8 cellular contexts compared by ENCODE assay signal in the genomic region with DNA sequence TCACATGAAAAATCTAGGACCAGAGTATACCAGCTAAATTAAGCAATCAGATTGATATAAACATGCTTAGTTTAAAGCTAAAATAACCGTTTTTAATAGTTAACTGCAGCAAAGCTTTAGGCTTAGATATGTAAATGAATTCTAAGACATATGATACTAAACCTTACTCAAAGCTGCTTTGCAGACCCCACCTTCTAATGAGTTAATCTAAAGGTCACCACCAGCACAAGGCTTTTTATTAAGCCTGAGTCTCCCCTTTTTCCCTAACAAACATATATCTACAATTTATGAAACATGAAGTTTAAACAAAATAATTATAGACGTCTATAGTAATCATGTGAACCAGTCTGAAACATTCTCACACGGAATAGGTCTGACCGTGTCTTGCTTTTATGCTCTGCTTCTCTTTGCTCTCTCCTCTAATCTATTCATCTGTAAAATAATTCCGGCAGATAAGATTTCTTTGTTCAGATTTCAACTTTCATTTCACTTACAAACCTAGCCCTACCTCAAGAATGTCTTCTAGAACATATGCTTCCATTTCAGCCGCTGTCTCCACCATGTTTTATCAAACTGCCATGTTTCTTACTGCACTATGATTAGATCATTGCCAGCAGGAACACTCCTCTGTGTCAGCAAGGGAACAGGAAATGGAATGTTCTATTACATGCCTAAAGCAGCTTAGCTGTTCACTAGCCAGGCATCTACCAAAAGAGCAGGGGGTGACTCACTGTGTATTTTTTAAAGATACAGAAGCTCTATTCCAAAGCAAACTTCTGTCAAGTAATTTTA. TPM values are rescaled to one million over a fixed set of nuclear protein-coding genes. Genes with fewer than 3 reads are reported as not detected.
DNase-seq lines count a peak whose midpoint lies in the region; ATAC-seq and TF ChIP-seq lines count a peak whose summit lies in the region.

No MANE protein-coding gene starts in this region.

- intact Hi-C loops in activated CD4-positive, alpha-beta memory T cell treated with anti-CD3 and anti-CD28 coated beads for 36 hours (cut with micrococcal nuclease) = loop anchor here (1.0 to 5.0 kb wide), 3 partner anchors 35 to 154 kb away; no protein-coding TSS in a partner anchor

- no peaks in the 10 kb centered on the region for H3K9me3 Mint-ChIP-seq in activated CD4-positive, alpha-beta memory T cell treated with anti-CD3 and anti-CD28 coated beads for 36 hours

- ATAC-seq in GM19397 (IDR thresholded peaks at IDR 0.05; ENCODE audit: unreplicated experiment) (peak; percentile 98), HG03520 (IDR thresholded peaks at IDR 0.05; ENCODE audit: unreplicated experiment) (peak; percentile 98)

- peaks cover 6% of the 10 kb centered on the region for H3K36me3 Mint-ChIP-seq in activated CD4-positive, alpha-beta memory T cell treated with anti-CD3 and anti-CD28 coated beads for 36 hours

- peak overlapping the region; percentile 56 for H3K27ac ChIP-seq in substantia nigra (ENCODE audit: low read depth, low read length, poor library complexity, severe bottlenecking)

- H3K4me3 ChIP-seq in epithelial cell of proximal tubule (ENCODE audit: low read depth, low read length) = peak overlapping the region; percentile 64

- POLR2A ChIA-PET in activated CD4-positive, alpha-beta memory T cell treated with anti-CD3 and anti-CD28 coated beads for 36 hours (lab: Charles Lee) = interaction anchor here (0.7 to 1.6 kb wide), 5 partner anchors 10 to 155 kb away, joined by 3 to 7 read pairs (median 5); partner anchors contain the start of gene ANKRD17

- TF ChIP-seq CTCF in epithelial cell of proximal tubule (conservative IDR thresholded peaks at IDR 0.05; ENCODE audit: low read depth, low read length) = no peak

- no peaks in the 10 kb centered on the region for H3K27me3 Mint-ChIP-seq in activated CD4-positive, alpha-beta memory T cell treated with anti-CD3 and anti-CD28 coated beads for 36 hours

- CTCF ChIA-PET in activated CD4-positive, alpha-beta memory T cell treated with anti-CD3 and anti-CD28 coated beads for 36 hours (lab: Charles Lee) = interaction anchor here (0.5 to 2.8 kb wide), 4 partner anchors 28 to 168 kb away, joined by 3 to 15 read pairs (median 4); no protein-coding TSS in a partner anchor

- H3K27ac Mint-ChIP-seq in activated CD4-positive, alpha-beta memory T cell treated with anti-CD3 and anti-CD28 coated beads for 36 hours = no peak overlapping the region

- DNase-seq in D341Med (ENCODE audit: low spot score) (peak; percentile 78), NCI-H526 treated with DMSO at 0.1 percent for 48 hours (lab: John Stamatoyannopoulos, UW) (peak; percentile 48), epithelial cell of proximal tubule (ENCODE audit: low read depth) (peak; percentile 85), myocyte (ENCODE audit: low read depth) (peak; percentile 92), substantia nigra (lab: John Stamatoyannopoulos, UW) (peak in 40 of 49 donors; percentile 1 to 88 (median 36))
- DNase-seq in activated CD4-positive, alpha-beta memory T cell treated with anti-CD3 and anti-CD28 coated beads for 36 hours = peak; percentile 57

- no peak overlapping the region for H3K4me3 Mint-ChIP-seq in activated CD4-positive, alpha-beta memory T cell treated with anti-CD3 and anti-CD28 coated beads for 36 hours

- H3K4me1 Mint-ChIP-seq in activated CD4-positive, alpha-beta memory T cell treated with anti-CD3 and anti-CD28 coated beads for 36 hours (ENCODE audit: low read depth) = peaks cover 30% of the 10 kb centered on the region

RNA-seq across cellular contexts. Expression of gene ANKRD17, which starts 35.9 kb away (rescaled TPM):
- total RNA-seq in activated CD4-positive, alpha-beta memory T cell treated with anti-CD3 and anti-CD28 coated beads for 36 hours = 10 to 100 TPM; 43.2 to 44.7 TPM
- total RNA-seq in epithelial cell of proximal tubule (25.4 and 33.3 TPM in 2 replicates), myocyte (59.6 and 64.9 TPM in 2 replicates)
- polyA plus RNA-seq in myocyte (2012) = 21.7 TPM

Comparison
In these comparisons a context has a peak if more than half of its experiments do, and no peak if none do; other contexts are left out.
1. Peak in every context shown above with its lines: DNase-seq, ATAC-seq, H3K4me3 ChIP-seq and H3K27ac ChIP-seq.
2. DNase-seq: peak in every context shown above with its lines; median percentile 92 in myocyte; 85 in epithelial cell of proximal tubule; 78 in D341Med; 57 in activated CD4-positive, alpha-beta memory T cell treated with anti-CD3 and anti-CD28 coated beads for 36 hours; 48 in NCI-H526 treated with DMSO at 0.1 percent for 48 hours; 36 in substantia nigra.